ENCODE assay signal across 12 cellular contexts in genomic region chr1:9321480-9321849, GRCh38. TPM values are rescaled to one million over a fixed set of nuclear protein-coding genes. Genes with fewer than 3 reads are reported as not detected.
DNase-seq lines count a peak whose midpoint lies in the region; ATAC-seq, FAIRE-seq and TF ChIP-seq lines count a peak whose summit lies in the region.
"Had no signal": no experiment of that assay in that cellular context is flagged by ENCODE, and none has a peak within 500 bp of the region (broad histone marks: within the 10 kb centered on the region; RNA-seq: fewer than 3 reads in every experiment).

No MANE protein-coding gene starts in this region.

- TF ChIP-seq POLR2A in vagina (IDR thresholded peaks at IDR 0.05): no peak
- no peak for TF ChIP-seq POLR2A in GM12892 (IDR thresholded peaks at IDR 0.05; ENCODE audit: low read depth, low read length)

- BruUV-seq in MCF 10A (replicated peaks; lab: Mats Ljungman, UMichigan): no TSS peak

- H3K27ac ChIP-seq in right atrium auricular region (peak overlapping the region; percentile 14 to 41), lower lobe of right lung (no peak overlapping the region), vagina (peak overlapping the region; percentile 77)

- H3K4me3 ChIP-seq in right atrium auricular region (no peak overlapping the region), lower lobe of right lung (no peak overlapping the region), vagina (peak overlapping the region in 1 of 2 donors; percentile 12)

- H3K27me3 ChIP-seq in right atrium auricular region (no peaks in the 10 kb centered on the region), lower lobe of right lung (ENCODE audit: low read depth) (no peaks in the 10 kb centered on the region), vagina (no peaks in the 10 kb centered on the region)

- DNase-seq in right atrium auricular region (ENCODE audit: low spot score): no peak
- DNase-seq in Right ventricle myocardium superior: no peak
- DNase-seq in MCF 10A (ENCODE audit: unreplicated experiment): peak; percentile 92
- DNase-seq in lower lobe of right lung: no peak
- no peak for DNase-seq in vagina (ENCODE audit: extremely low spot score in 2 of 2)
- no peak for DNase-seq in DMS114 treated with DMSO at 0.1 percent for 48 hours (lab: John Stamatoyannopoulos, UW; ENCODE audit: unreplicated experiment)
- no peak for DNase-seq in GM12892 (ENCODE audit: insufficient read length)
- DNase-seq: 8988T, NCI-H774, right cardiac atrium, T-helper 9 cell had no signal

- H3K4me1 ChIP-seq in right atrium auricular region (peaks cover 0 to 93% of the 10 kb centered on the region in 2 donors), lower lobe of right lung (peaks cover 66% of the 10 kb centered on the region), vagina (peaks cover 96% of the 10 kb centered on the region)

- no peak for FAIRE-seq in GM12892 (lab: Jason Lieb, UNC)

- H3K36me3 ChIP-seq in right atrium auricular region (no peaks in the 10 kb centered on the region), lower lobe of right lung (no peaks in the 10 kb centered on the region), vagina (no peaks in the 10 kb centered on the region)

- POLR2A ChIA-PET in MCF 10A (lab: Yijun Ruan, JAX): interaction anchor here (0.6 to 2.1 kb wide), 16 partner anchors 10 to 155 kb away, joined by 3 to 9 read pairs (median 4); no protein-coding TSS in a partner anchor

- H3K4me3 Mint-ChIP-seq in MCF 10A (ENCODE audit: unreplicated experiment): peak overlapping the region; percentile 50

- peak overlapping the region; percentile 71 for H3K27ac Mint-ChIP-seq in MCF 10A (ENCODE audit: low read depth, unreplicated experiment)

- CTCF ChIA-PET in MCF 10A (lab: Yijun Ruan, JAX): interaction anchor here (0.6 to 0.7 kb wide), 2 partner anchors 64 to 230 kb away, joined by 3 to 4 read pairs; no protein-coding TSS in a partner anchor

- H3K36me3 Mint-ChIP-seq in MCF 10A (ENCODE audit: insufficient read depth, unreplicated experiment): peaks cover 7% of the 10 kb centered on the region

- no peaks in the 10 kb centered on the region for H3K9me3 Mint-ChIP-seq in MCF 10A (ENCODE audit: unreplicated experiment)

- TF ChIP-seq CTCF in right atrium auricular region (IDR thresholded peaks at IDR 0.05) (no peak), MCF 10A (IDR thresholded peaks at IDR 0.05; ENCODE audit: unreplicated experiment) (no peak), lower lobe of right lung (IDR thresholded peaks at IDR 0.05) (no peak), vagina (IDR thresholded peaks at IDR 0.05) (no peak)

- H3K9me3 ChIP-seq in right atrium auricular region (no peaks in the 10 kb centered on the region), lower lobe of right lung (no peaks in the 10 kb centered on the region), vagina (no peaks in the 10 kb centered on the region)

- no peak for ATAC-seq in Right ventricle myocardium superior (ENCODE audit: poor library complexity)
- peak; percentile 6 to 27 for ATAC-seq in lower lobe of right lung
- ATAC-seq in HG02970 (IDR thresholded peaks at IDR 0.05; ENCODE audit: low FRiP score, unreplicated experiment): no peak

- intact Hi-C loops in Right ventricle myocardium superior (cut with DNase I): no loop called here
- intact Hi-C loops in MCF 10A (cut with micrococcal nuclease): no loop called here
- intact Hi-C loops in lower lobe of right lung (cut with DNase I): no loop called here
- intact Hi-C loops in vagina (cut with DNase I): no loop called here

- H3K4me1 Mint-ChIP-seq in MCF 10A (ENCODE audit: insufficient read depth, unreplicated experiment): peaks cover 41% of the 10 kb centered on the region

- no peaks in the 10 kb centered on the region for H3K27me3 Mint-ChIP-seq in MCF 10A (ENCODE audit: insufficient read depth, unreplicated experiment)

RNA-seq across cellular contexts. Expression of gene SPSB1, which starts 28.8 kb away (rescaled TPM):
- total RNA-seq in right atrium auricular region (10 to 100 TPM; 20.1 to 20.8 TPM), Right ventricle myocardium superior (13.0 TPM), MCF 10A (2022) (8.2 and 16.2 TPM in 2 replicates), lower lobe of right lung (14.7 TPM), vagina (40.0 TPM)
- 3.8 TPM for polyA plus RNA-seq in GM12892 (2012; ENCODE audit: missing spikeins)

Comparison
In these comparisons a context has a peak if more than half of its experiments do, and no peak if none do; other contexts are left out.
1. ATAC-seq: peak in lower lobe of right lung (2 of 2); none in Right ventricle myocardium superior (single experiment) and HG02970 (single experiment).